ENCODE assay signal across 14 cellular contexts in the genomic region with DNA sequence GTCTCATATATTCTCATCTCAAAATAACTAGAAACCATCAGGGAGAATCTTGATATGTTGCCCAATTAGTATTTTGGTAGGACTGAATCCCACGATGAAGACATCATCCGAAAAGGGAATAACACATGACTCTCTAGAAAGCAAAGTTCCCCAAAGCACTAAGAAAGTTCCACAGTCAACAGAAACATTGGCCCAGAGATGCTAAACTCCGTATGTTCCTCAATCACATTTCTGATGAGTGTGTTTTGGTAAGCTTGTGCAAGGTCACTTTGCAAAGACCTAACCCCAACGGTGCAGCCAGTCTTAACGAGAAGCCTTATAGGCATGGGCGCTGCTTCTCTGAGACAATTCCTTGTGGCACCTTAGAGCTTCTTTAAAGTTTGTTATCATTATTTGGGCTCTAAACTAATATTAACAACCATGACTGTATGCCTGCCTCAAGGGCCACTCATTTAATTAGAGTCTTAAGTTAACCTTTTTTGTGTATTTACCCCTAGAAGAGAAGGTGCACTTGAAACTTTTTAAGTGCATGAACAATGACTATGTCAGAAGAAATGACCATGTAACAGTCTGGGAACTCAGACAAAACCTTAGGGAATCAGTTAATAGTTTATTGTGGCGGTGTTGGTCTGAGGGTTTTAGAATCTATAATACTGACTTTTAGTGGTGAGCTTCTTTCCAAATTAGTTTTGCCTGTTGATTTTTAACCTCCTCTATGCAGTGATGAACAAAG.
"Had no signal": no experiment of that assay in that cellular context is flagged by ENCODE, and none has a peak within 500 bp of the region (broad histone marks: within the 10 kb centered on the region; RNA-seq: fewer than 3 reads in every experiment).

No MANE protein-coding gene starts in this region.

- H3K27me3 ChIP-seq: esophagus muscularis mucosa, gastrocnemius medialis, neutrophil, tibial artery had no signal

- H3K36me3 ChIP-seq: esophagus muscularis mucosa, gastrocnemius medialis, left ventricle myocardium inferior, neutrophil, tibial artery had no signal

- DNase-seq: cerebellar nuclear complex; effector memory CD8-positive, alpha-beta T cell; gastrocnemius medialis; glutamatergic neuron; islet precursor cell; left ventricle myocardium inferior; naive thymus-derived CD8-positive, alpha-beta T cell; posterior cingulate gyrus; right cardiac atrium; stimulated activated CD4-positive, alpha-beta T cell treated with anti-CD3 and anti-CD28 coated beads, Interleukin-4, amount 100 ng/mL, for 24 hours; tibial artery had no signal

- H3K9me3 ChIP-seq: esophagus muscularis mucosa, gastrocnemius medialis, left ventricle myocardium inferior, neutrophil, tibial artery had no signal

- ATAC-seq: effector memory CD8-positive, alpha-beta T cell; gastrocnemius medialis; naive thymus-derived CD8-positive, alpha-beta T cell had no signal

- H3K4me1 ChIP-seq: gastrocnemius medialis, left ventricle myocardium inferior, tibial artery had no signal

- H3K4me3 ChIP-seq: esophagus muscularis mucosa, gastrocnemius medialis, left ventricle myocardium inferior, tibial artery had no signal

- H3K27ac ChIP-seq: epithelial cell of prostate, esophagus muscularis mucosa, gastrocnemius medialis, left ventricle myocardium inferior, neutrophil, tibial artery had no signal
